ENCODE assay signal across 17 cellular contexts in genomic region chr7:139722604-139723003, GRCh38. TPM values are rescaled to one million over a fixed set of nuclear protein-coding genes. Genes with fewer than 3 reads are reported as not detected.
DNase-seq lines count a peak whose midpoint lies in the region; ATAC-seq and TF ChIP-seq lines count a peak whose summit lies in the region.
"Had no signal": no experiment of that assay in that cellular context is flagged by ENCODE, and none has a peak within 500 bp of the region (broad histone marks: within the 10 kb centered on the region; RNA-seq: fewer than 3 reads in every experiment).

No MANE protein-coding gene starts in this region.

- H3K36me3 ChIP-seq in adrenal gland (replicated peaks in 1 of 2), result no peaks in the 10 kb centered on the region
- H3K36me3 ChIP-seq in mucosa of descending colon (ENCODE audit: low read depth), result no peaks in the 10 kb centered on the region
- no peaks in the 10 kb centered on the region for H3K36me3 ChIP-seq in upper lobe of right lung

- H3K9me3 Mint-ChIP-seq in natural killer cell treated with Interleukin-12 subunit alpha and Interleukin-12 subunit beta and Interleukin-15 and Interleukin-18, amount 100 ng/mL, for 72 hours, result peaks cover 3% of the 10 kb centered on the region
- no peaks in the 10 kb centered on the region for H3K9me3 Mint-ChIP-seq in natural killer cell
- H3K9me3 Mint-ChIP-seq in nephron progenitor cell, result no peaks in the 10 kb centered on the region

- H3K36me3 Mint-ChIP-seq in natural killer cell treated with Interleukin-12 subunit alpha and Interleukin-12 subunit beta and Interleukin-15 and Interleukin-18, amount 100 ng/mL, for 72 hours, result peaks cover 8% of the 10 kb centered on the region
- H3K36me3 Mint-ChIP-seq in natural killer cell (no peaks in the 10 kb centered on the region), nephron progenitor cell (ENCODE audit: low read depth) (peaks cover 26% of the 10 kb centered on the region)

- ATAC-seq in natural killer cell treated with Interleukin-12 subunit alpha and Interleukin-12 subunit beta and Interleukin-15 and Interleukin-18, amount 100 ng/mL, for 72 hours, result no peak
- ATAC-seq in natural killer cell (no peak), mucosa of descending colon (peak; percentile 46), upper lobe of right lung (no peak), HG03196 (IDR thresholded peaks at IDR 0.05; ENCODE audit: unreplicated experiment) (no peak)

- peak; percentile 15 for DNase-seq in natural killer cell treated with Interleukin-12 subunit alpha and Interleukin-12 subunit beta and Interleukin-15 and Interleukin-18, amount 100 ng/mL, for 72 hours (ENCODE audit: low spot score)
- DNase-seq in natural killer cell (no peak), adrenal gland (peak in 1 of 7 donors; percentile 38), mucosa of descending colon (no peak), upper lobe of right lung (no peak), NCI-H2029 treated with DMSO at 0.1 percent for 48 hours (lab: John Stamatoyannopoulos, UW) (no peak), nephron progenitor cell (no peak)
- DNase-seq: GOT3, NCI-H1417, NCI-H187, NCI-H2227 treated with DMSO at 0.1 percent for 48 hours, NCI-H510A treated with DMSO at 0.1 percent for 48 hours, NCI-H774, Right ventricle myocardium superior had no signal

- no peak for TF ChIP-seq POLR2A in adrenal gland (IDR thresholded peaks at IDR 0.05)

- WGBS in adrenal gland, 4 donors, result 72 to 79% (median 77%) methylated on average over 4 of the region's 4 CpGs

- H3K4me1 ChIP-seq in adrenal gland (replicated peaks in 1 of 2) (peaks cover 65 to 86% of the 10 kb centered on the region in 2 donors), mucosa of descending colon (ENCODE audit: low read depth) (peaks cover 30% of the 10 kb centered on the region), upper lobe of right lung (peaks cover 72% of the 10 kb centered on the region)

- peak overlapping the region in 3 of 5 donors; percentile 2 to 13 (median 4) for H3K27ac ChIP-seq in adrenal gland
- H3K27ac ChIP-seq in upper lobe of right lung, result peak overlapping the region; percentile 8
- H3K27ac ChIP-seq: KMS-11 had no signal

- H3K4me1 Mint-ChIP-seq in natural killer cell treated with Interleukin-12 subunit alpha and Interleukin-12 subunit beta and Interleukin-15 and Interleukin-18, amount 100 ng/mL, for 72 hours (ENCODE audit: low read depth in 2 of 2), result peaks cover 36 to 40% of the 10 kb centered on the region in 2 donors
- H3K4me1 Mint-ChIP-seq in natural killer cell (peaks cover 31 to 37% of the 10 kb centered on the region in 2 donors), nephron progenitor cell (peaks cover 25% of the 10 kb centered on the region)

- no peak overlapping the region for H3K4me3 Mint-ChIP-seq in natural killer cell treated with Interleukin-12 subunit alpha and Interleukin-12 subunit beta and Interleukin-15 and Interleukin-18, amount 100 ng/mL, for 72 hours
- H3K4me3 Mint-ChIP-seq in natural killer cell, result no peak overlapping the region
- no peak overlapping the region for H3K4me3 Mint-ChIP-seq in nephron progenitor cell

- H3K27me3 Mint-ChIP-seq in natural killer cell treated with Interleukin-12 subunit alpha and Interleukin-12 subunit beta and Interleukin-15 and Interleukin-18, amount 100 ng/mL, for 72 hours, result no peaks in the 10 kb centered on the region
- H3K27me3 Mint-ChIP-seq in natural killer cell (ENCODE audit: low read depth in 2 of 2), result no peaks in the 10 kb centered on the region
- no peaks in the 10 kb centered on the region for H3K27me3 Mint-ChIP-seq in nephron progenitor cell (ENCODE audit: low read depth, poor library complexity)

- H3K27ac Mint-ChIP-seq in natural killer cell treated with Interleukin-12 subunit alpha and Interleukin-12 subunit beta and Interleukin-15 and Interleukin-18, amount 100 ng/mL, for 72 hours, result peak overlapping the region; percentile 75 to 95
- H3K27ac Mint-ChIP-seq in natural killer cell, result no peak overlapping the region
- H3K27ac Mint-ChIP-seq in nephron progenitor cell, result no peak overlapping the region

- intact Hi-C loops in natural killer cell (cut with micrococcal nuclease), result loop anchor here (5.0 to 10.0 kb wide), 2 partner anchors 78 to 280 kb away; no protein-coding TSS in a partner anchor
- intact Hi-C loops in adrenal gland (cut with DNase I), result no loop called here
- intact Hi-C loops in mucosa of descending colon (cut with DNase I, micrococcal nuclease), result no loop called here
- intact Hi-C loops in upper lobe of right lung (cut with DNase I), result no loop called here

- H3K27me3 ChIP-seq in adrenal gland (no peaks in the 10 kb centered on the region), upper lobe of right lung (no peaks in the 10 kb centered on the region)
- H3K27me3 ChIP-seq: BLaER1 treated with 17β-estradiol and CSF1 and Interleukin-3, amounts not matched to agents 10 nM and 100 nM had no signal

- H3K9me3 ChIP-seq in adrenal gland (replicated peaks in 1 of 3) (no peaks in the 10 kb centered on the region), mucosa of descending colon (no peaks in the 10 kb centered on the region), upper lobe of right lung (no peaks in the 10 kb centered on the region)

- H3K4me3 ChIP-seq in adrenal gland, result no peak overlapping the region
- no peak overlapping the region for H3K4me3 ChIP-seq in mucosa of descending colon
- no peak overlapping the region for H3K4me3 ChIP-seq in upper lobe of right lung
- H3K4me3 ChIP-seq: BLaER1 treated with 17β-estradiol and CSF1 and Interleukin-3, amounts not matched to agents 10 nM and 100 nM had no signal

- TF ChIP-seq CTCF in natural killer cell (IDR thresholded peaks at IDR 0.05) (no peak), adrenal gland (IDR thresholded peaks at IDR 0.05) (no peak), mucosa of descending colon (IDR thresholded peaks at IDR 0.05) (no peak), upper lobe of right lung (IDR thresholded peaks at IDR 0.05) (no peak), nephron progenitor cell (IDR thresholded peaks at IDR 0.05) (no peak)

RNA-seq across cellular contexts. Expression of gene HIPK2, which starts 55.2 kb away (rescaled TPM):
- total RNA-seq in natural killer cell treated with Interleukin-12 subunit alpha and Interleukin-12 subunit beta and Interleukin-15 and Interleukin-18, amount 100 ng/mL, for 72 hours, result 100 to 1,000 TPM; 152 to 245 TPM
- total RNA-seq in natural killer cell (100 to 1,000 TPM; 127 to 145 (median 144) TPM), adrenal gland (10 to 100 TPM; 36.3 to 82.4 (median 64.2) TPM), mucosa of descending colon (10 to 100 TPM; 29.9 to 63.6 (median 39.9) TPM), upper lobe of right lung (64.3 TPM)
- polyA plus RNA-seq in adrenal gland, result 10 to 100 TPM in 2 of 3 donors, 1 to 10 TPM in 1; 4.7 to 20.8 (median 14.7) TPM

Comparison
In these comparisons a context has a peak if more than half of its experiments do, and no peak if none do; other contexts are left out.
1. H3K27ac Mint-ChIP-seq: peak in natural killer cell treated with Interleukin-12 subunit alpha and Interleukin-12 subunit beta and Interleukin-15 and Interleukin-18, amount 100 ng/mL, for 72 hours (2 of 2); none in natural killer cell (0 of 2) and nephron progenitor cell (single experiment).